In the genomic region with DNA sequence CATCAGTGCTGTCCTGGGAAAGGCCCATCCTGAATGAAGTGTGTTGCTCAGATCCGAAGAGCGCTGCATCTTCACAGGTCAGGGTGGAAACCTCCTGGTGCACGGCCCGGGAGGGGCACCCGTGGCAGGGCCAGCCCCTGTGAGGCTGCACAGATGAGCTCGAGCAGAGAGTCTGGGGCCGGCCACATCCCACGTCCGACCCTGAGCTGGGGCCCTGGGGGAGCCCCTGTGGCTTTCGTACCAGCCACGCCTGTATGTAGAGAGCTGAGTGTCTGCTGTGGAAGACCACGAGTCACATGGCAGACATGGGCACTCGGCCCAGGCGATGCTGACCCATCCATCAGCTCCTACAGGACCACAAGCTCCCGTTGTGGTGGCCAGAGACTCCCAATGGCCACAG, we compare ENCODE assay signal across 9 cellular contexts. TPM values are rescaled to one million over a fixed set of nuclear protein-coding genes. Genes with fewer than 3 reads are reported as not detected.
"Had no signal": no experiment of that assay in that cellular context is flagged by ENCODE, and none has a peak within 500 bp of the region (broad histone marks: within the 10 kb centered on the region; RNA-seq: fewer than 3 reads in every experiment).

No MANE protein-coding gene starts in this region.

- H3K9me3 ChIP-seq: tibial artery had no signal

- DNase-seq: activated CD4-positive, alpha-beta T cell treated with anti-CD3 and anti-CD28 coated beads, Interleukin-2, amount 10 ng/mL, durations not matched to agents 24 days and 14 days; activated CD8-positive, alpha-beta memory T cell treated with anti-CD3 and anti-CD28 coated beads for 24 hours; activated naive CD4-positive, alpha-beta T cell treated with anti-CD3 and anti-CD28 coated beads, Interleukin-2, amount 10 ng/mL, durations not matched to agents 7 days and 5 days; glutamatergic neuron; left cardiac atrium; stimulated activated CD4-positive, alpha-beta T cell treated with anti-CD3 and anti-CD28 coated beads, Interleukin-15, amount 100 ng/mL, for 24 hours; stimulated activated CD4-positive, alpha-beta T cell treated with anti-CD3 and anti-CD28 coated beads, Interleukin-4, amount 100 ng/mL, for 24 hours; T1000; tibial artery had no signal

- H3K27me3 ChIP-seq: tibial artery had no signal

- ATAC-seq: left cardiac atrium had no signal

- H3K27ac ChIP-seq: tibial artery had no signal

- H3K4me3 ChIP-seq: tibial artery had no signal

- H3K36me3 ChIP-seq: tibial artery had no signal

RNA-seq across cellular contexts. Expression of a gene that starts 33.9 kb away (rescaled TPM):
- total RNA-seq: activated CD4-positive, alpha-beta T cell treated with anti-CD3 and anti-CD28 coated beads, Interleukin-2, amount 10 ng/mL, durations not matched to agents 24 days and 14 days; left cardiac atrium had no signal
